1 cellular context compared by ENCODE assay signal in the genomic region with DNA sequence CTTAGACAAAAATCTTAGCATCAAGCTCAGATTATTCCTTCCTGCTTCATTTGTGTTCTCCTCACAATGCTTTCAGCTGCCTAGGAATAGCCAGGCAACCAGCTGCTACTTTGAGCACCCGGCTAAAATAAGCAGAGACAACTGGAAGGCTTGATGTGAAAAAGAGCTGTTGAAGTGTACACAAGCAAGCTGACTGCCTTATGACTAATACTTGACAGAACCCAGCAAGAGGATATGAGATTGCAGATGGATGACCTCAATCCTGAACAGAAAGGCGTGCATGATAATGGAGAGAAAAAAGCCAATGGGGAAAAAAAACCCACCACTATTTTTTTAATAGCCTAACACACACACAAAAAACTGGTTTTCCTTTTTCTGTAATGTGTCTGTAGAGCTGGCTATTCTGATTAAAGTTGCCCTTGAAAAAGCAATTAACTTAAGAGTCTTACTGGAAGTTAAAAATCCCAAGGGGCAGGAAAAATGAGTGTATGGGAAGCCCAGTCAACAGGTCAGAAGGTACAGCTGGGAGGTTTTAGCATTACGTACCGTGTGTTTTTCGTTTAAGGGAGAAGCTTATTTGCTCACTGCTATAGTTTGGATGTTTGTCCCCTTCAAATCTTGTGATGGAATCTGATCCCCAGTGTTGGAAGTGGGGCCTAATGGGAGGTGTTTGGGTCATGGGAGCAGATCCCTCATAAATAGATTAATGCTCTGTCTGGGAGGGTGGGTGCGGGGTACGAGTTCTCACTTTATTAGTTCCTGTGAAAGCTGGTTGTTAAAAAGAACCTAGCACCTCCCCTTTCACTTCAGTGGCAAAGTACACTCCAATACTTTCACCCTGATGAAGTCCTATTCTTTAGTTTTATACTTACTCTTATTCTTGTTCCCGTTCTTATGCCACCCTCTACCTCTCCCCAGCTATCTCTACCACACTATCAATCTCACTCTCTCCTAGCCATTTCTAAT.
TF ChIP-seq lines count a peak whose summit lies in the region.

No MANE protein-coding gene starts in this region.

TF ChIP-seq in H1, 55 proteins besides CTCF, POLR2A, EP300 and RAD21 (continued from another document):
- TF ChIP-seq, protein P1, sequence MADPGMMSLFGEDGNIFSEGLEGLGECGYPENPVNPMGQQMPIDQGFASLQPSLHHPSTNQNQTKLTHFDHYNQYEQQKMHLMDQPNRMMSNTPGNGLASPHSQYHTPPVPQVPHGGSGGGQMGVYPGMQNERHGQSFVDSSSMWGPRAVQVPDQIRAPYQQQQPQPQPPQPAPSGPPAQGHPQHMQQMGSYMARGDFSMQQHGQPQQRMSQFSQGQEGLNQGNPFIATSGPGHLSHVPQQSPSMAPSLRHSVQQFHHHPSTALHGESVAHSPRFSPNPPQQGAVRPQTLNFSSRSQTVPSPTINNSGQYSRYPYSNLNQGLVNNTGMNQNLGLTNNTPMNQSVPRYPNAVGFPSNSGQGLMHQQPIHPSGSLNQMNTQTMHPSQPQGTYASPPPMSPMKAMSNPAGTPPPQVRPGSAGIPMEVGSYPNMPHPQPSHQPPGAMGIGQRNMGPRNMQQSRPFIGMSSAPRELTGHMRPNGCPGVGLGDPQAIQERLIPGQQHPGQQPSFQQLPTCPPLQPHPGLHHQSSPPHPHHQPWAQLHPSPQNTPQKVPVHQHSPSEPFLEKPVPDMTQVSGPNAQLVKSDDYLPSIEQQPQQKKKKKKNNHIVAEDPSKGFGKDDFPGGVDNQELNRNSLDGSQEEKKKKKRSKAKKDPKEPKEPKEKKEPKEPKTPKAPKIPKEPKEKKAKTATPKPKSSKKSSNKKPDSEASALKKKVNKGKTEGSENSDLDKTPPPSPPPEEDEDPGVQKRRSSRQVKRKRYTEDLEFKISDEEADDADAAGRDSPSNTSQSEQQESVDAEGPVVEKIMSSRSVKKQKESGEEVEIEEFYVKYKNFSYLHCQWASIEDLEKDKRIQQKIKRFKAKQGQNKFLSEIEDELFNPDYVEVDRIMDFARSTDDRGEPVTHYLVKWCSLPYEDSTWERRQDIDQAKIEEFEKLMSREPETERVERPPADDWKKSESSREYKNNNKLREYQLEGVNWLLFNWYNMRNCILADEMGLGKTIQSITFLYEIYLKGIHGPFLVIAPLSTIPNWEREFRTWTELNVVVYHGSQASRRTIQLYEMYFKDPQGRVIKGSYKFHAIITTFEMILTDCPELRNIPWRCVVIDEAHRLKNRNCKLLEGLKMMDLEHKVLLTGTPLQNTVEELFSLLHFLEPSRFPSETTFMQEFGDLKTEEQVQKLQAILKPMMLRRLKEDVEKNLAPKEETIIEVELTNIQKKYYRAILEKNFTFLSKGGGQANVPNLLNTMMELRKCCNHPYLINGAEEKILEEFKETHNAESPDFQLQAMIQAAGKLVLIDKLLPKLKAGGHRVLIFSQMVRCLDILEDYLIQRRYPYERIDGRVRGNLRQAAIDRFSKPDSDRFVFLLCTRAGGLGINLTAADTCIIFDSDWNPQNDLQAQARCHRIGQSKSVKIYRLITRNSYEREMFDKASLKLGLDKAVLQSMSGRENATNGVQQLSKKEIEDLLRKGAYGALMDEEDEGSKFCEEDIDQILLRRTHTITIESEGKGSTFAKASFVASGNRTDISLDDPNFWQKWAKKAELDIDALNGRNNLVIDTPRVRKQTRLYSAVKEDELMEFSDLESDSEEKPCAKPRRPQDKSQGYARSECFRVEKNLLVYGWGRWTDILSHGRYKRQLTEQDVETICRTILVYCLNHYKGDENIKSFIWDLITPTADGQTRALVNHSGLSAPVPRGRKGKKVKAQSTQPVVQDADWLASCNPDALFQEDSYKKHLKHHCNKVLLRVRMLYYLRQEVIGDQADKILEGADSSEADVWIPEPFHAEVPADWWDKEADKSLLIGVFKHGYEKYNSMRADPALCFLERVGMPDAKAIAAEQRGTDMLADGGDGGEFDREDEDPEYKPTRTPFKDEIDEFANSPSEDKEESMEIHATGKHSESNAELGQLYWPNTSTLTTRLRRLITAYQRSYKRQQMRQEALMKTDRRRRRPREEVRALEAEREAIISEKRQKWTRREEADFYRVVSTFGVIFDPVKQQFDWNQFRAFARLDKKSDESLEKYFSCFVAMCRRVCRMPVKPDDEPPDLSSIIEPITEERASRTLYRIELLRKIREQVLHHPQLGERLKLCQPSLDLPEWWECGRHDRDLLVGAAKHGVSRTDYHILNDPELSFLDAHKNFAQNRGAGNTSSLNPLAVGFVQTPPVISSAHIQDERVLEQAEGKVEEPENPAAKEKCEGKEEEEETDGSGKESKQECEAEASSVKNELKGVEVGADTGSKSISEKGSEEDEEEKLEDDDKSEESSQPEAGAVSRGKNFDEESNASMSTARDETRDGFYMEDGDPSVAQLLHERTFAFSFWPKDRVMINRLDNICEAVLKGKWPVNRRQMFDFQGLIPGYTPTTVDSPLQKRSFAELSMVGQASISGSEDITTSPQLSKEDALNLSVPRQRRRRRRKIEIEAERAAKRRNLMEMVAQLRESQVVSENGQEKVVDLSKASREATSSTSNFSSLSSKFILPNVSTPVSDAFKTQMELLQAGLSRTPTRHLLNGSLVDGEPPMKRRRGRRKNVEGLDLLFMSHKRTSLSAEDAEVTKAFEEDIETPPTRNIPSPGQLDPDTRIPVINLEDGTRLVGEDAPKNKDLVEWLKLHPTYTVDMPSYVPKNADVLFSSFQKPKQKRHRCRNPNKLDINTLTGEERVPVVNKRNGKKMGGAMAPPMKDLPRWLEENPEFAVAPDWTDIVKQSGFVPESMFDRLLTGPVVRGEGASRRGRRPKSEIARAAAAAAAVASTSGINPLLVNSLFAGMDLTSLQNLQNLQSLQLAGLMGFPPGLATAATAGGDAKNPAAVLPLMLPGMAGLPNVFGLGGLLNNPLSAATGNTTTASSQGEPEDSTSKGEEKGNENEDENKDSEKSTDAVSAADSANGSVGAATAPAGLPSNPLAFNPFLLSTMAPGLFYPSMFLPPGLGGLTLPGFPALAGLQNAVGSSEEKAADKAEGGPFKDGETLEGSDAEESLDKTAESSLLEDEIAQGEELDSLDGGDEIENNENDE (IDR thresholded peaks at IDR 0.05; ENCODE audit: insufficient replicate concordance, low read length), result no peak
- TF ChIP-seq MAFK (IDR thresholded peaks at IDR 0.05; ENCODE audit: low read depth, low read length) (no peak), GABPA (IDR thresholded peaks at IDR 0.05; ENCODE audit: borderline replicate concordance, insufficient read depth, low read length) (no peak)
